Comparison of ENCODE assay signal across 17 cellular contexts in genomic region chr11:70734379-70734778, GRCh38.
A peak's percentile ranks its signal among the peaks of the same experiment; 100 is the strongest.
DNase-seq lines count a peak whose midpoint lies in the region; ATAC-seq, FAIRE-seq and TF ChIP-seq lines count a peak whose summit lies in the region.
"Had no signal": no experiment of that assay in that cellular context is flagged by ENCODE, and none has a peak within 500 bp of the region (broad histone marks: within the 10 kb centered on the region; RNA-seq: fewer than 3 reads in every experiment).

No MANE protein-coding gene starts in this region.

- H3K9ac ChIP-seq in kidney (ENCODE audit: low read length in 2 of 2) = no peak overlapping the region
- H3K9ac ChIP-seq: BLaER1 had no signal

- no peaks in the 10 kb centered on the region for H3K9me3 Mint-ChIP-seq in activated CD4-positive, alpha-beta T cell treated with anti-CD3 and anti-CD28 coated beads, Interleukin-2, amount 10 ng/mL, durations not matched to agents 7 days and 5 days
- H3K9me3 Mint-ChIP-seq: CD8-positive, alpha-beta T cell had no signal

- H3K36me3 Mint-ChIP-seq in activated CD4-positive, alpha-beta T cell treated with anti-CD3 and anti-CD28 coated beads, Interleukin-2, amount 10 ng/mL, durations not matched to agents 7 days and 5 days (ENCODE audit: low read depth) = no peaks in the 10 kb centered on the region
- H3K36me3 Mint-ChIP-seq: CD8-positive, alpha-beta T cell had no signal

- no peaks in the 10 kb centered on the region for H3K4me1 Mint-ChIP-seq in activated CD4-positive, alpha-beta T cell treated with anti-CD3 and anti-CD28 coated beads, Interleukin-2, amount 10 ng/mL, durations not matched to agents 7 days and 5 days

- CTCF ChIA-PET in activated CD4-positive, alpha-beta T cell treated with anti-CD3 and anti-CD28 coated beads, Interleukin-2, amount 10 ng/mL, durations not matched to agents 7 days and 5 days (lab: Charles Lee) = interaction anchor here (1.6 kb wide), 1 partner anchor 9 kb away, joined by 4 read pairs; no protein-coding TSS in a partner anchor

- peak; percentile 12 for DNase-seq in left ventricle myocardium superior
- DNase-seq in heart right ventricle = no peak
- peak; percentile 50 for DNase-seq in kidney
- peak; percentile 55 for DNase-seq in spleen
- no peak for DNase-seq in NCI-H187 treated with DMSO at 0.1 percent for 48 hours (lab: John Stamatoyannopoulos, UW)
- DNase-seq in HAP-1 (ENCODE audit: low spot score in 2 of 2) = no peak
- no peak for DNase-seq in activated CD4-positive, alpha-beta T cell treated with anti-CD3 and anti-CD28 coated beads, Interleukin-2, amount 10 ng/mL, durations not matched to agents 7 days and 5 days
- DNase-seq: 8988T; Calu3; CD8-positive, alpha-beta T cell; DMS53; DND-41; EL; HCEC 1CT had no signal

- no peak overlapping the region for H3K27ac Mint-ChIP-seq in activated CD4-positive, alpha-beta T cell treated with anti-CD3 and anti-CD28 coated beads, Interleukin-2, amount 10 ng/mL, durations not matched to agents 7 days and 5 days
- H3K27ac Mint-ChIP-seq: CD8-positive, alpha-beta T cell had no signal

- H3K27me3 Mint-ChIP-seq in activated CD4-positive, alpha-beta T cell treated with anti-CD3 and anti-CD28 coated beads, Interleukin-2, amount 10 ng/mL, durations not matched to agents 7 days and 5 days = no peaks in the 10 kb centered on the region

- POLR2A ChIA-PET in activated CD4-positive, alpha-beta T cell treated with anti-CD3 and anti-CD28 coated beads, Interleukin-2, amount 10 ng/mL, durations not matched to agents 7 days and 5 days (lab: Charles Lee) = no interaction called here

- in situ Hi-C loops in HAP-1 (cut with MboI; ENCODE audit: low sequenced_read_pairs) = no loop called here

- WGBS in heart right ventricle, 2 donors = 89 to 95% methylated on average over 8 of the region's 8 CpGs
- 85 to 100% (median 93%) methylated on average over 5 to 8 of the region's 8 CpGs for WGBS in spleen, 5 donors

- H3K4me3 ChIP-seq in heart right ventricle = no peak overlapping the region
- no peak overlapping the region for H3K4me3 ChIP-seq in kidney (ENCODE audit: low read length in 2 of 2)
- H3K4me3 ChIP-seq in spleen = no peak overlapping the region
- no peak overlapping the region for H3K4me3 ChIP-seq in HAP-1
- H3K4me3 ChIP-seq: BLaER1, GM12878 had no signal

- H3K27me3 ChIP-seq in heart right ventricle = peaks cover 0 to 7% (median 0%) of the 10 kb centered on the region in 7 donors
- H3K27me3 ChIP-seq in spleen (replicated peaks in 1 of 7) = peaks cover 0 to 13% (median 0%) of the 10 kb centered on the region in 7 donors
- no peaks in the 10 kb centered on the region for H3K27me3 ChIP-seq in HAP-1 (ENCODE audit: low read depth)

- H3K27ac ChIP-seq in heart right ventricle = no peak overlapping the region
- no peak overlapping the region for H3K27ac ChIP-seq in kidney (ENCODE audit: low read depth in 2 of 2, low read length in 2 of 2)
- H3K27ac ChIP-seq in spleen = no peak overlapping the region
- H3K27ac ChIP-seq: BLaER1 had no signal

- TF ChIP-seq CTCF in heart right ventricle (IDR thresholded peaks at IDR 0.05) = no peak
- TF ChIP-seq CTCF in kidney (IDR thresholded peaks at IDR 0.05; ENCODE audit: borderline replicate concordance, extremely low read depth, insufficient read depth) = no peak
- no peak for TF ChIP-seq CTCF in spleen (IDR thresholded peaks at IDR 0.05 in 8 of 11, conservative IDR thresholded peaks at IDR 0.05 in 3 of 11)

- intact Hi-C loops in left ventricle myocardium superior (cut with micrococcal nuclease) = no loop called here
- intact Hi-C loops in heart right ventricle (cut with DNase I) = no loop called here
- intact Hi-C loops in kidney (cut with DNase I) = no loop called here
- intact Hi-C loops in spleen (cut with DNase I; ENCODE audit: low total_unique reads) = no loop called here

- FAIRE-seq in kidney (lab: Jason Lieb, UNC) = no peak
- FAIRE-seq: GM12878, H1 had no signal

- no peak for ATAC-seq in left ventricle myocardium superior
- no peak for ATAC-seq in heart right ventricle
- ATAC-seq: CD8-positive, alpha-beta T cell; GM12878 had no signal

- no peaks in the 10 kb centered on the region for H3K4me1 ChIP-seq in heart right ventricle
- H3K4me1 ChIP-seq in kidney (ENCODE audit: control insufficient read depth in 1 of 2, insufficient read depth in 1 of 2, low read depth in 1 of 2, low read length in 2 of 2) = no peaks in the 10 kb centered on the region
- no peaks in the 10 kb centered on the region for H3K4me1 ChIP-seq in spleen
- no peaks in the 10 kb centered on the region for H3K4me1 ChIP-seq in HAP-1

- no peak for TF ChIP-seq POLR2A in spleen (IDR thresholded peaks at IDR 0.05)

- H3K36me3 ChIP-seq in heart right ventricle = no peaks in the 10 kb centered on the region
- no peaks in the 10 kb centered on the region for H3K36me3 ChIP-seq in kidney (ENCODE audit: control insufficient read depth in 1 of 2, insufficient read depth in 2 of 2, low read length in 2 of 2)
- H3K36me3 ChIP-seq in spleen = no peaks in the 10 kb centered on the region
- H3K36me3 ChIP-seq in HAP-1 (replicated peaks) = no peaks in the 10 kb centered on the region
- H3K36me3 ChIP-seq: BLaER1 had no signal

- no peaks in the 10 kb centered on the region for H3K9me3 ChIP-seq in heart right ventricle
- no peaks in the 10 kb centered on the region for H3K9me3 ChIP-seq in kidney (ENCODE audit: control insufficient read depth in 1 of 2, low read length in 2 of 2)
- H3K9me3 ChIP-seq in spleen = no peaks in the 10 kb centered on the region
- H3K9me3 ChIP-seq in HAP-1 = no peaks in the 10 kb centered on the region
- H3K9me3 ChIP-seq: BLaER1 had no signal

- H3K4me3 Mint-ChIP-seq in activated CD4-positive, alpha-beta T cell treated with anti-CD3 and anti-CD28 coated beads, Interleukin-2, amount 10 ng/mL, durations not matched to agents 7 days and 5 days = no peak overlapping the region
- H3K4me3 Mint-ChIP-seq: CD8-positive, alpha-beta T cell had no signal

Comparison
In these comparisons a context has a peak if more than half of its experiments do, and no peak if none do; other contexts are left out.
1. DNase-seq: peak in left ventricle myocardium superior (single experiment), kidney (single experiment) and spleen (single experiment); none in heart right ventricle (0 of 2), NCI-H187 treated with DMSO at 0.1 percent for 48 hours (single experiment), HAP-1 (0 of 2) and activated CD4-positive, alpha-beta T cell treated with anti-CD3 and anti-CD28 coated beads, Interleukin-2, amount 10 ng/mL, durations not matched to agents 7 days and 5 days (single experiment).